ENCODE assay signal across 25 cellular contexts in genomic region chr1:161266096-161266679, GRCh38. TPM values are rescaled to one million over a fixed set of nuclear protein-coding genes. Genes with fewer than 3 reads are reported as not detected.
A peak's percentile ranks its signal among the peaks of the same experiment; 100 is the strongest.
DNase-seq lines count a peak whose midpoint lies in the region; ATAC-seq, FAIRE-seq and TF ChIP-seq lines count a peak whose summit lies in the region.
"Had no signal": no experiment of that assay in that cellular context is flagged by ENCODE, and none has a peak within 500 bp of the region (broad histone marks: within the 10 kb centered on the region; RNA-seq: fewer than 3 reads in every experiment).

No MANE protein-coding gene starts in this region.

- no peak overlapping the region for H3K27ac ChIP-seq in astrocyte (ENCODE audit: low read depth, low read length)
- no peak overlapping the region for H3K27ac ChIP-seq in osteoblast (ENCODE audit: low read depth, low read length)
- H3K27ac ChIP-seq: BLaER1, KMS-11, thoracic aorta had no signal

- H3K4me2 ChIP-seq in astrocyte (ENCODE audit: low read length): peak overlapping the region; percentile 36
- no peak overlapping the region for H3K4me2 ChIP-seq in osteoblast (ENCODE audit: insufficient read depth, low read length)
- H3K4me2 ChIP-seq: KMS-11 had no signal

- no peaks in the 10 kb centered on the region for H4K20me1 ChIP-seq in astrocyte (ENCODE audit: insufficient read depth, low read length)
- H4K20me1 ChIP-seq in osteoblast (ENCODE audit: insufficient read depth, low read length): no peaks in the 10 kb centered on the region
- H4K20me1 ChIP-seq: BLaER1 had no signal

- H3K79me2 ChIP-seq in astrocyte (ENCODE audit: insufficient read depth, low read length): no peaks in the 10 kb centered on the region
- H3K79me2 ChIP-seq in osteoblast (ENCODE audit: insufficient read depth, low read length): no peaks in the 10 kb centered on the region

- H3K9me3 ChIP-seq in astrocyte (ENCODE audit: insufficient read depth, low read depth, low read length) (no peaks in the 10 kb centered on the region), osteoblast (ENCODE audit: low read depth, low read length) (no peaks in the 10 kb centered on the region)
- H3K9me3 ChIP-seq: BLaER1, thoracic aorta had no signal

- peak; percentile 30 for DNase-seq in AG20443 (ENCODE audit: low spot score)
- peak; percentile 47 for DNase-seq in HT1080 (ENCODE audit: low read depth)
- DNase-seq in astrocyte (ENCODE audit: low read depth): no peak
- DNase-seq in osteoblast (ENCODE audit: insufficient read length, low spot score, missing footprints): peak; percentile 92
- no peak for DNase-seq in naive thymus-derived CD8-positive, alpha-beta T cell
- no peak for DNase-seq in NCI-H82 (lab: John Stamatoyannopoulos, UW)
- no peak for DNase-seq in SK-N-DZ (ENCODE audit: low spot score)
- DNase-seq: activated CD4-positive, alpha-beta T cell treated with anti-CD3 and anti-CD28 coated beads, Interleukin-2, amount 50 U/mL, for 48 hours; activated T-cell treated with anti-CD3 and anti-CD28 coated beads, Interleukin-2, amount 50 U/mL, for 24 hours; DMS153; NCI-H1105; occipital lobe; stimulated activated CD4-positive, alpha-beta T cell treated with anti-CD3 and anti-CD28 coated beads, Interleukin-4, amount 100 ng/mL, for 24 hours; stimulated activated CD8-positive, alpha-beta memory T cell treated with anti-CD3 and anti-CD28 coated beads, Interleukin-4, amount 100 ng/mL, for 48 hours had no signal

- peaks cover 6% of the 10 kb centered on the region for H3K4me1 ChIP-seq in astrocyte (ENCODE audit: insufficient read depth, low read length)
- H3K4me1 ChIP-seq in osteoblast (ENCODE audit: insufficient read depth, low read length): peaks cover 7% of the 10 kb centered on the region

- no peaks in the 10 kb centered on the region for H3K9me3 Mint-ChIP-seq in astrocyte (ENCODE audit: unreplicated experiment)
- H3K9me3 Mint-ChIP-seq in naive thymus-derived CD8-positive, alpha-beta T cell: no peaks in the 10 kb centered on the region
- H3K9me3 Mint-ChIP-seq: activated T-cell treated with anti-CD3 and anti-CD28 coated beads, Interleukin-2, amount 50 U/mL, for 24 hours had no signal

- H3K27me3 Mint-ChIP-seq in astrocyte (ENCODE audit: low read depth, unreplicated experiment): peaks cover 7% of the 10 kb centered on the region
- H3K27me3 Mint-ChIP-seq in naive thymus-derived CD8-positive, alpha-beta T cell: peaks cover 10 to 38% (median 20%) of the 10 kb centered on the region in 5 donors

- no peak for FAIRE-seq in astrocyte (lab: Jason Lieb, UNC)
- FAIRE-seq: GM19239 had no signal

- H3K36me3 ChIP-seq in astrocyte (ENCODE audit: insufficient read depth, low read length): no peaks in the 10 kb centered on the region
- no peaks in the 10 kb centered on the region for H3K36me3 ChIP-seq in osteoblast (ENCODE audit: insufficient read depth, low read length)
- H3K36me3 ChIP-seq: BLaER1, thoracic aorta had no signal

- TF ChIP-seq CTCF in astrocyte (IDR thresholded peaks at IDR 0.05; ENCODE audit: insufficient read depth, low read depth, low read length) (no peak), osteoblast (IDR thresholded peaks at IDR 0.05; ENCODE audit: extremely low read depth, low read depth, low read length) (no peak)

- peaks cover 8% of the 10 kb centered on the region for H3K27me3 ChIP-seq in astrocyte (ENCODE audit: insufficient read depth, low read length)
- peaks cover 10% of the 10 kb centered on the region for H3K27me3 ChIP-seq in osteoblast (ENCODE audit: insufficient read depth, low read length)
- H3K27me3 ChIP-seq: BLaER1 had no signal

- peaks cover 10% of the 10 kb centered on the region for H3K4me1 Mint-ChIP-seq in astrocyte (ENCODE audit: low read depth, unreplicated experiment)
- H3K4me1 Mint-ChIP-seq in naive thymus-derived CD8-positive, alpha-beta T cell: peaks cover 0 to 11% (median 3%) of the 10 kb centered on the region in 4 donors

- peak overlapping the region; percentile 80 for H3K27ac Mint-ChIP-seq in astrocyte (ENCODE audit: unreplicated experiment)
- no peak overlapping the region for H3K27ac Mint-ChIP-seq in naive thymus-derived CD8-positive, alpha-beta T cell
- H3K27ac Mint-ChIP-seq: activated naive CD8-positive, alpha-beta T cell; activated T-cell treated with anti-CD3 and anti-CD28 coated beads, Interleukin-2, amount 50 U/mL, for 24 hours had no signal

- H3K4me3 Mint-ChIP-seq in astrocyte (ENCODE audit: unreplicated experiment): no peak overlapping the region
- H3K4me3 Mint-ChIP-seq in naive thymus-derived CD8-positive, alpha-beta T cell: no peak overlapping the region
- H3K4me3 Mint-ChIP-seq: activated naive CD8-positive, alpha-beta T cell; activated T-cell treated with anti-CD3 and anti-CD28 coated beads, Interleukin-2, amount 50 U/mL, for 24 hours had no signal

- H3K9ac ChIP-seq in astrocyte (ENCODE audit: low read length): no peak overlapping the region
- H3K9ac ChIP-seq: BLaER1, KMS-11 had no signal

- no peak overlapping the region for H3K4me3 ChIP-seq in astrocyte (ENCODE audit: insufficient read depth, low read depth, low read length)
- no peak overlapping the region for H3K4me3 ChIP-seq in osteoblast (ENCODE audit: insufficient read depth, low read length)
- H3K4me3 ChIP-seq: BLaER1, thoracic aorta had no signal

- H2AFZ ChIP-seq in astrocyte (ENCODE audit: low read depth, low read length) (no peak overlapping the region), osteoblast (ENCODE audit: low read length) (no peak overlapping the region)

- H3K36me3 Mint-ChIP-seq in astrocyte (ENCODE audit: low read depth, unreplicated experiment): no peaks in the 10 kb centered on the region
- no peaks in the 10 kb centered on the region for H3K36me3 Mint-ChIP-seq in naive thymus-derived CD8-positive, alpha-beta T cell
- H3K36me3 Mint-ChIP-seq: activated naive CD8-positive, alpha-beta T cell had no signal

- POLR2A ChIA-PET in naive thymus-derived CD8-positive, alpha-beta T cell (lab: Charles Lee): no interaction called here

- no peak for ATAC-seq in naive thymus-derived CD8-positive, alpha-beta T cell
- no peak for ATAC-seq in HG02981 (IDR thresholded peaks at IDR 0.05; ENCODE audit: unreplicated experiment)

RNA-seq across cellular contexts. Expression of gene PCP4L1, which starts 7.6 kb away (rescaled TPM):
- 0.10 and 0.27 TPM in 2 replicates for total RNA-seq in HT1080 (2014; rRNA removed; shearing (Covaris generic))
- not detected in 2 replicates for polyA plus RNA-seq in HT1080 (2015; cell fraction: cytosol; rRNA removed)
- polyA plus RNA-seq in HT1080 (2015; cell fraction: nucleus; rRNA removed): not detected in 2 replicates
- total RNA-seq in astrocyte (0.26 TPM in 1 of 2 replicates, not detected in the other), osteoblast (not detected in 2 replicates)
- not detected for total RNA-seq in naive thymus-derived CD8-positive, alpha-beta T cell
- polyA plus RNA-seq in naive thymus-derived CD8-positive, alpha-beta T cell: not detected
- polyA plus RNA-seq in SK-N-DZ (2014; cell fraction: cytosol; rRNA removed): 0.56 and 0.80 TPM in 2 replicates
- polyA plus RNA-seq in SK-N-DZ (2014; cell fraction: nucleus; rRNA removed): 1.4 TPM in 1 of 2 replicates, not detected in the other
- total RNA-seq: fibroblast of lung, kidney epithelial cell, NCI-H460 had no signal
- polyA plus RNA-seq: fibroblast of lung had no signal

RNA-seq across cellular contexts. Expression of gene NR1I3, which starts 28.2 kb away (rescaled TPM):
- not detected in 2 replicates for total RNA-seq in HT1080 (2014; rRNA removed; shearing (Covaris generic))
- not detected in 2 replicates for polyA plus RNA-seq in HT1080 (2015; cell fraction: cytosol; rRNA removed)
- polyA plus RNA-seq in HT1080 (2015; cell fraction: nucleus; rRNA removed): not detected in 2 replicates
- not detected in 2 replicates for total RNA-seq in astrocyte
- total RNA-seq in osteoblast: not detected in 2 replicates
- total RNA-seq in naive thymus-derived CD8-positive, alpha-beta T cell: not detected
- polyA plus RNA-seq in naive thymus-derived CD8-positive, alpha-beta T cell: under 1 TPM in 1 of 3 donors, not detected in 2; 0.19 TPM
- polyA plus RNA-seq in SK-N-DZ (2014; cell fraction: cytosol; rRNA removed): not detected in 2 replicates
- polyA plus RNA-seq in SK-N-DZ (2014; cell fraction: nucleus; rRNA removed): not detected in 2 replicates
- total RNA-seq: fibroblast of lung, kidney epithelial cell, mesenteric fat pad, NCI-H460, skeletal muscle tissue, thoracic aorta had no signal
- polyA plus RNA-seq: fibroblast of lung had no signal

RNA-seq across cellular contexts. Expression of gene TOMM40L, which starts 40.3 kb away (rescaled TPM):
- total RNA-seq in HT1080 (2014; rRNA removed; shearing (Covaris generic)): 18.2 and 25.8 TPM in 2 replicates
- 9.5 and 10.5 TPM in 2 replicates for polyA plus RNA-seq in HT1080 (2015; cell fraction: cytosol; rRNA removed)
- polyA plus RNA-seq in HT1080 (2015; cell fraction: nucleus; rRNA removed): 12.3 and 13.4 TPM in 2 replicates
- total RNA-seq in astrocyte: 12.0 and 12.3 TPM in 2 replicates
- 6.5 and 8.8 TPM in 2 replicates for total RNA-seq in osteoblast
- 10 to 100 TPM in 1 of 2 experiments, 1 to 10 TPM in 1; 9.6 to 11.3 TPM for total RNA-seq in naive thymus-derived CD8-positive, alpha-beta T cell
- polyA plus RNA-seq in naive thymus-derived CD8-positive, alpha-beta T cell: 1 to 10 TPM; 4.9 to 8.1 (median 8.0) TPM
- polyA plus RNA-seq in SK-N-DZ (2014; cell fraction: cytosol; rRNA removed): 11.4 and 12.6 TPM in 2 replicates
- polyA plus RNA-seq in SK-N-DZ (2014; cell fraction: nucleus; rRNA removed): 7.7 and 9.0 TPM in 2 replicates

RNA-seq across cellular contexts. Expression of gene APOA2, which starts 42.8 kb away (rescaled TPM):
- total RNA-seq in HT1080 (2014; rRNA removed; shearing (Covaris generic)): not detected in 2 replicates
- polyA plus RNA-seq in HT1080 (2015; cell fraction: cytosol; rRNA removed): not detected in 2 replicates
- not detected in 2 replicates for polyA plus RNA-seq in HT1080 (2015; cell fraction: nucleus; rRNA removed)
- total RNA-seq in astrocyte: not detected in 2 replicates
- not detected in 2 replicates for total RNA-seq in osteoblast
- not detected for total RNA-seq in naive thymus-derived CD8-positive, alpha-beta T cell
- polyA plus RNA-seq in naive thymus-derived CD8-positive, alpha-beta T cell: not detected
- polyA plus RNA-seq in SK-N-DZ (2014; cell fraction: cytosol; rRNA removed): not detected in 2 replicates
- polyA plus RNA-seq in SK-N-DZ (2014; cell fraction: nucleus; rRNA removed): not detected in 2 replicates
- total RNA-seq: fibroblast of lung, kidney epithelial cell, mesenteric fat pad, NCI-H460, occipital lobe, thoracic aorta had no signal
- polyA plus RNA-seq: fibroblast of lung had no signal

RNA-seq across cellular contexts. Expression of gene MPZ, which starts 43.6 kb away (rescaled TPM):
- total RNA-seq in HT1080 (2014; rRNA removed; shearing (Covaris generic)): 1.4 and 2.2 TPM in 2 replicates
- polyA plus RNA-seq in HT1080 (2015; cell fraction: cytosol; rRNA removed): 3.0 and 6.2 TPM in 2 replicates
- polyA plus RNA-seq in HT1080 (2015; cell fraction: nucleus; rRNA removed): 2.4 and 3.1 TPM in 2 replicates
- total RNA-seq in astrocyte (2.3 TPM in 2 replicates), osteoblast (0.88 and 2.2 TPM in 2 replicates)
- 10 to 100 TPM; 11.9 to 12.2 TPM for total RNA-seq in naive thymus-derived CD8-positive, alpha-beta T cell
- polyA plus RNA-seq in naive thymus-derived CD8-positive, alpha-beta T cell: not detected
- 2.8 and 10.8 TPM in 2 replicates for polyA plus RNA-seq in SK-N-DZ (2014; cell fraction: cytosol; rRNA removed)
- polyA plus RNA-seq in SK-N-DZ (2014; cell fraction: nucleus; rRNA removed): 5.5 and 9.0 TPM in 2 replicates

Comparison
In these comparisons a context has a peak if more than half of its experiments do, and no peak if none do; other contexts are left out.
1. DNase-seq: peak in AG20443 (single experiment), HT1080 (single experiment) and osteoblast (single experiment); none in astrocyte (single experiment), naive thymus-derived CD8-positive, alpha-beta T cell (0 of 10), NCI-H82 (single experiment) and SK-N-DZ (single experiment).